ENCODE assay signal across 1 cellular context in genomic region chr1:53414632-53415031, GRCh38.
TF ChIP-seq lines count a peak whose summit lies in the region.

No MANE protein-coding gene starts in this region.

TF ChIP-seq in H1, 55 proteins besides CTCF, POLR2A, EP300 and RAD21:
- TF ChIP-seq RNF2 (IDR thresholded peaks at IDR 0.05; ENCODE audit: borderline replicate concordance, low read depth, low read length, missing control alignments, poor library complexity, severe bottlenecking) (no peak), TCF12 (IDR thresholded peaks at IDR 0.05; ENCODE audit: low read depth, low read length) (no peak), HDAC2 (IDR thresholded peaks at IDR 0.05; ENCODE audit: borderline replicate concordance in 1 of 2, low read depth in 2 of 2, low read length in 2 of 2) (no peak), FOSL1 (IDR thresholded peaks at IDR 0.05; ENCODE audit: insufficient read depth, low read depth, low read length) (no peak), BACH1 (IDR thresholded peaks at IDR 0.05; ENCODE audit: low read length) (no peak), ATF2 (IDR thresholded peaks at IDR 0.05; ENCODE audit: low read length) (no peak), EGR1 (IDR thresholded peaks at IDR 0.05; ENCODE audit: borderline replicate concordance, low read depth, low read length) (no peak), SP2 (IDR thresholded peaks at IDR 0.05; ENCODE audit: low read length) (no peak), CBX8 (IDR thresholded peaks at IDR 0.05; ENCODE audit: borderline replicate concordance, low read depth, low read length) (no peak), POLR2AphosphoS5 (IDR thresholded peaks at IDR 0.05; ENCODE audit: low read depth, low read length) (no peak)
